26 cellular contexts compared by ENCODE assay signal in the genomic region with DNA sequence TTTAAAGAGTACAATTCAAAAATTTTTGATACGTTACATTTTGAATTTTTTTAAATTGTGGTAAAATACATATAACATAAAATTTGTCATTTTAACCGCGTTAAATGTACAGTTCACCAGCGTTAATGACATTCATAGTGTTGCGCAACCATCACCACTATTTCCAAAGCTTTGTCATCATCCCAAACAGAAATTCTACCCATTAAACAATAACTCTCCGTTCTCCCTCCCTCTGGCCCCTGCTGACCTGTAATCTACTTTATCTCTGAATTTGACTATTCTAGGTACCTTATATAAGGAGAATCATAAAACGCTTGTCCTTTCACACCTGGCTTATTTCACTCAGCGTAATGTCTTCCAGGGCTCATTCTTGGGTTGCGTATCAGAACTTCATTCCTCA.
"Had no signal": no experiment of that assay in that cellular context is flagged by ENCODE, and none has a peak within 500 bp of the region (broad histone marks: within the 10 kb centered on the region; RNA-seq: fewer than 3 reads in every experiment).

No MANE protein-coding gene starts in this region.

- H3K9me3 ChIP-seq: breast epithelium, MG63, Peyer's patch, SJSA1 had no signal

- H3K27me3 Mint-ChIP-seq: activated naive CD4-positive, alpha-beta T cell treated with anti-CD3 and anti-CD28 coated beads, Interleukin-2, amount 10 ng/mL, durations not matched to agents 7 days and 5 days; activated naive CD8-positive, alpha-beta T cell treated with anti-CD3 and anti-CD28 coated beads, Interleukin-2, amount 10 ng/mL, durations not matched to agents 7 days and 5 days had no signal

- H3K27ac ChIP-seq: breast epithelium, Peyer's patch, RWPE1, SJSA1 had no signal

- H3K4me1 Mint-ChIP-seq: activated naive CD4-positive, alpha-beta T cell treated with anti-CD3 and anti-CD28 coated beads, Interleukin-2, amount 10 ng/mL, durations not matched to agents 7 days and 5 days; activated naive CD8-positive, alpha-beta T cell treated with anti-CD3 and anti-CD28 coated beads, Interleukin-2, amount 10 ng/mL, durations not matched to agents 7 days and 5 days; WTC11 had no signal

- H3K36me3 ChIP-seq: breast epithelium had no signal

- H3K4me3 Mint-ChIP-seq: activated naive CD4-positive, alpha-beta T cell treated with anti-CD3 and anti-CD28 coated beads, Interleukin-2, amount 10 ng/mL, durations not matched to agents 7 days and 5 days; activated naive CD8-positive, alpha-beta T cell treated with anti-CD3 and anti-CD28 coated beads, Interleukin-2, amount 10 ng/mL, durations not matched to agents 7 days and 5 days; WTC11 had no signal

- H3K4me1 ChIP-seq: breast epithelium, Peyer's patch, SJSA1 had no signal

- H3K27ac Mint-ChIP-seq: activated naive CD4-positive, alpha-beta T cell treated with anti-CD3 and anti-CD28 coated beads, Interleukin-2, amount 10 ng/mL, durations not matched to agents 7 days and 5 days; activated naive CD8-positive, alpha-beta T cell treated with anti-CD3 and anti-CD28 coated beads, Interleukin-2, amount 10 ng/mL, durations not matched to agents 7 days and 5 days; activated T-helper 2 cell treated with anti-CD3 and anti-CD28 coated beads, Interferon-gamma antibody, Interleukin-2, Interleukin-4, amounts not matched to agents 10 μg/mL and 5 μg/mL and 100 μg/mL, durations not matched to agents 14 hours and 24 hours and 36 hours; WTC11 had no signal

- ATAC-seq: SK-N-SH treated with all-trans-retinoic acid at 6 μM for 48 hours, WTC11 had no signal

- H3K4me3 ChIP-seq: breast epithelium, MG63, Peyer's patch, SJSA1 had no signal

- DNase-seq: activated CD4-positive, alpha-beta T cell treated with anti-CD3 and anti-CD28 coated beads for 48 hours; activated CD4-positive, alpha-beta T cell treated with anti-CD3 and anti-CD28 coated beads, Interleukin-2, amount 50 U/mL, for 4 hours; activated CD4-positive, CD25-positive, alpha-beta regulatory T cell treated with anti-CD3 and anti-CD28 coated beads, Interleukin-2, amount 50 U/mL, for 72 hours; activated gamma-delta T cell treated with Interleukin-2 at 50 U/mL for 16 hours; activated naive CD4-positive, alpha-beta T cell treated with anti-CD3 and anti-CD28 coated beads, Interleukin-2, amount 10 ng/mL, durations not matched to agents 7 days and 5 days; activated naive CD8-positive, alpha-beta T cell treated with anti-CD3 and anti-CD28 coated beads, Interleukin-2, amount 10 ng/mL, durations not matched to agents 7 days and 5 days; activated T-cell treated with anti-CD3 and anti-CD28 coated beads for 4 hours; activated T-cell treated with anti-CD3 and anti-CD28 coated beads, Interleukin-2, amount 50 U/mL, for 48 hours; aorta; caudate nucleus; MG63; NCI-H1105 treated with DMSO at 0.1 percent for 48 hours; NCI-H1436 treated with DMSO at 0.1 percent for 48 hours; NCI-H187; NCI-H2081; NCI-H524; Peyer's patch; Right ventricle myocardium superior; SW 1271; T-helper 9 cell had no signal

- H3K27me3 ChIP-seq: breast epithelium, MG63, Peyer's patch, SJSA1 had no signal

- H3K9me3 Mint-ChIP-seq: activated naive CD4-positive, alpha-beta T cell treated with anti-CD3 and anti-CD28 coated beads, Interleukin-2, amount 10 ng/mL, durations not matched to agents 7 days and 5 days; activated naive CD8-positive, alpha-beta T cell treated with anti-CD3 and anti-CD28 coated beads, Interleukin-2, amount 10 ng/mL, durations not matched to agents 7 days and 5 days; activated T-helper 2 cell treated with anti-CD3 and anti-CD28 coated beads, Interferon-gamma antibody, Interleukin-2, Interleukin-4, amounts not matched to agents 10 μg/mL and 5 μg/mL and 100 μg/mL, durations not matched to agents 14 hours and 24 hours and 36 hours; WTC11 had no signal
